ENCODE assay signal across 1 cellular context in genomic region chr12:118356809-118357326, GRCh38.
A peak's percentile ranks its signal among the peaks of the same experiment; 100 is the strongest.
TF ChIP-seq lines count a peak whose summit lies in the region.

No MANE protein-coding gene starts in this region.

TF ChIP-seq in K562, 482 proteins besides CTCF, POLR2A, EP300 and RAD21:
- TF ChIP-seq CEBPB (tag; IDR thresholded peaks at IDR 0.05) (peak; percentile 75), HMBOX1 (IDR thresholded peaks at IDR 0.05) (peak; percentile 62; the same call in 1 of the 2 replicates), CEBPG (CRISPR knock-in tag; IDR thresholded peaks at IDR 0.05) (no peak), CEBPG (tag; conservative IDR thresholded peaks at IDR 0.05 in 1 of 2, IDR thresholded peaks at IDR 0.05 in 1 of 2) (peak; percentile 54; a peak in 2 of 4 replicates), TBL1XR1 (IDR thresholded peaks at IDR 0.05; ENCODE audit: low read length in 2 of 2) (peak in 1 of 2 experiments; percentile 15; a peak in 1 of 4 replicates), HMG20A (CRISPR knock-in tag; conservative IDR thresholded peaks at IDR 0.05) (no peak), RCOR1 (IDR thresholded peaks at IDR 0.05; ENCODE audit: borderline replicate concordance in 1 of 2, low read depth in 2 of 2, low read length in 2 of 2) (no peak)
